ENCODE assay signal across 17 cellular contexts in genomic region chr12:124482901-124483799, GRCh38.
"Had no signal": no experiment of that assay in that cellular context is flagged by ENCODE, and none has a peak within 500 bp of the region (broad histone marks: within the 10 kb centered on the region; RNA-seq: fewer than 3 reads in every experiment).

No MANE protein-coding gene starts in this region.

- H3K27me3 ChIP-seq: tibial nerve had no signal

- H3K9me3 Mint-ChIP-seq: activated CD4-positive, alpha-beta memory T cell treated with anti-CD3 and anti-CD28 coated beads, Interleukin-2, amount 10 ng/mL, durations not matched to agents 7 days and 5 days; activated naive CD4-positive, alpha-beta T cell treated with anti-CD3 and anti-CD28 coated beads, Interleukin-2, amount 10 ng/mL, durations not matched to agents 7 days and 5 days; activated T-helper 2 cell treated with anti-CD3 and anti-CD28 coated beads, Interferon-gamma antibody, Interleukin-2, Interleukin-4, amounts not matched to agents 10 μg/mL and 5 μg/mL and 100 μg/mL, durations not matched to agents 14 hours and 24 hours and 36 hours; effector memory CD8-positive, alpha-beta T cell; nephron; stimulated activated naive CD8-positive, alpha-beta T cell treated with anti-CD3 and anti-CD28 coated beads, Interleukin-15, Interleukin-2, amounts not matched to agents 100 ng/mL and 50 ng/mL, for 24 hours had no signal

- H3K27me3 Mint-ChIP-seq: activated CD4-positive, alpha-beta memory T cell treated with anti-CD3 and anti-CD28 coated beads, Interleukin-2, amount 10 ng/mL, durations not matched to agents 7 days and 5 days; activated CD8-positive, alpha-beta memory T cell treated with anti-CD3 and anti-CD28 coated beads, Interleukin-2, amount 10 ng/mL, durations not matched to agents 7 days and 5 days; activated naive CD4-positive, alpha-beta T cell treated with anti-CD3 and anti-CD28 coated beads, Interleukin-2, amount 10 ng/mL, durations not matched to agents 7 days and 5 days; effector memory CD8-positive, alpha-beta T cell; stimulated activated naive CD8-positive, alpha-beta T cell treated with anti-CD3 and anti-CD28 coated beads, Interleukin-15, Interleukin-2, amounts not matched to agents 100 ng/mL and 50 ng/mL, for 24 hours had no signal

- ATAC-seq: activated CD8-positive, alpha-beta memory T cell treated with anti-CD3 and anti-CD28 coated beads, Interleukin-2, amount 10 ng/mL, durations not matched to agents 7 days and 5 days; effector memory CD8-positive, alpha-beta T cell had no signal

- FAIRE-seq: astrocyte, islet of Langerhans, urothelium cell line had no signal

- H3K4me3 Mint-ChIP-seq: activated CD4-positive, alpha-beta memory T cell treated with anti-CD3 and anti-CD28 coated beads, Interleukin-2, amount 10 ng/mL, durations not matched to agents 7 days and 5 days; activated CD8-positive, alpha-beta memory T cell treated with anti-CD3 and anti-CD28 coated beads, Interleukin-2, amount 10 ng/mL, durations not matched to agents 7 days and 5 days; activated naive CD4-positive, alpha-beta T cell treated with anti-CD3 and anti-CD28 coated beads, Interleukin-2, amount 10 ng/mL, durations not matched to agents 7 days and 5 days; effector memory CD8-positive, alpha-beta T cell; nephron; stimulated activated naive CD8-positive, alpha-beta T cell treated with anti-CD3 and anti-CD28 coated beads, Interleukin-15, Interleukin-2, amounts not matched to agents 100 ng/mL and 50 ng/mL, for 24 hours had no signal

- H3K4me3 ChIP-seq: tibial nerve had no signal

- H3K9me3 ChIP-seq: tibial nerve had no signal

- DNase-seq: activated CD4-positive, alpha-beta memory T cell treated with anti-CD3 and anti-CD28 coated beads, Interleukin-2, amount 10 ng/mL, durations not matched to agents 7 days and 5 days; activated CD4-positive, CD25-positive, alpha-beta regulatory T cell; activated CD8-positive, alpha-beta memory T cell treated with anti-CD3 and anti-CD28 coated beads, Interleukin-2, amount 10 ng/mL, durations not matched to agents 7 days and 5 days; activated naive CD4-positive, alpha-beta T cell treated with anti-CD3 and anti-CD28 coated beads, Interleukin-2, amount 10 ng/mL, durations not matched to agents 7 days and 5 days; effector memory CD8-positive, alpha-beta T cell; hippocampal formation; midbrain; occipital lobe; stimulated activated CD4-positive, alpha-beta T cell treated with anti-CD3 and anti-CD28 coated beads, Interleukin-12 subunit alpha, Interleukin-12 subunit beta, amount 100 ng/mL, for 4 hours; stimulated activated CD4-positive, alpha-beta T cell treated with anti-CD3 and anti-CD28 coated beads, Interleukin-1b, Interleukin-23, amount 100 ng/mL, for 48 hours had no signal

- H3K27ac Mint-ChIP-seq: activated CD4-positive, alpha-beta memory T cell treated with anti-CD3 and anti-CD28 coated beads, Interleukin-2, amount 10 ng/mL, durations not matched to agents 7 days and 5 days; activated CD8-positive, alpha-beta memory T cell treated with anti-CD3 and anti-CD28 coated beads, Interleukin-2, amount 10 ng/mL, durations not matched to agents 7 days and 5 days; activated naive CD4-positive, alpha-beta T cell treated with anti-CD3 and anti-CD28 coated beads, Interleukin-2, amount 10 ng/mL, durations not matched to agents 7 days and 5 days; activated T-helper 2 cell treated with anti-CD3 and anti-CD28 coated beads, Interferon-gamma antibody, Interleukin-2, Interleukin-4, amounts not matched to agents 10 μg/mL and 5 μg/mL and 100 μg/mL, durations not matched to agents 14 hours and 24 hours and 36 hours; stimulated activated naive CD8-positive, alpha-beta T cell treated with anti-CD3 and anti-CD28 coated beads, Interleukin-15, Interleukin-2, amounts not matched to agents 100 ng/mL and 50 ng/mL, for 24 hours had no signal
